14 cellular contexts compared by ENCODE assay signal in genomic region chr3:44469914-44470313, GRCh38. TPM values are rescaled to one million over a fixed set of nuclear protein-coding genes. Genes with fewer than 3 reads are reported as not detected.
DNase-seq lines count a peak whose midpoint lies in the region; ATAC-seq and TF ChIP-seq lines count a peak whose summit lies in the region.
"Had no signal": no experiment of that assay in that cellular context is flagged by ENCODE, and none has a peak within 500 bp of the region (broad histone marks: within the 10 kb centered on the region; RNA-seq: fewer than 3 reads in every experiment).

No MANE protein-coding gene starts in this region.

- H2AFZ ChIP-seq in PC-9 = no peak overlapping the region
- H2AFZ ChIP-seq: GM23248 had no signal

- H4K20me1 ChIP-seq in PC-9 (ENCODE audit: insufficient read depth) = no peaks in the 10 kb centered on the region

- POLR2A ChIA-PET in PC-9 (lab: Charles Lee; ENCODE audit: unreplicated experiment) = no interaction called here
- POLR2A ChIA-PET in CD4-positive, alpha-beta T cell (lab: Charles Lee) = no interaction called here

- CTCF ChIA-PET in PC-9 (lab: Charles Lee) = no interaction called here
- CTCF ChIA-PET in CD4-positive, alpha-beta T cell (lab: Charles Lee) = no interaction called here

- TF ChIP-seq CTCF in CD14-positive monocyte (IDR thresholded peaks at IDR 0.05) (no peak), PC-9 (conservative IDR thresholded peaks at IDR 0.05) (no peak), glutamatergic neuron (IDR thresholded peaks at IDR 0.05; ENCODE audit: partially characterized antibody, unreplicated experiment) (no peak), progenitor cell of endocrine pancreas (IDR thresholded peaks at IDR 0.05; ENCODE audit: unreplicated experiment) (no peak), HFFc6 (IDR thresholded peaks at IDR 0.05) (no peak)
- TF ChIP-seq CTCF in CD4-positive, alpha-beta T cell (IDR thresholded peaks at IDR 0.05) = no peak

- intact Hi-C loops in CD14-positive monocyte (cut with micrococcal nuclease) (no loop called here), PC-9 (cut with micrococcal nuclease; ENCODE audit: unreplicated experiment) (no loop called here)
- intact Hi-C loops in CD4-positive, alpha-beta T cell (cut with DNase I, micrococcal nuclease) = loop anchor here in 1 of 2 experiments (10.0 kb wide), 1 partner anchor 135 kb away; the partner anchor contains the start of gene TCAIM

- H3K27me3 ChIP-seq in PC-9 (ENCODE audit: insufficient read depth, low read depth) = no peaks in the 10 kb centered on the region
- H3K27me3 ChIP-seq in CD4-positive, alpha-beta T cell (ENCODE audit: control insufficient read depth, insufficient read depth, low read length) = no peaks in the 10 kb centered on the region
- H3K27me3 ChIP-seq: BLaER1 had no signal

- H3K9me2 ChIP-seq in PC-9 (ENCODE audit: insufficient read depth) = no peaks in the 10 kb centered on the region

- H3K4me3 Mint-ChIP-seq in CD14-positive monocyte = no peak overlapping the region
- peak overlapping the region; percentile 47 for H3K4me3 Mint-ChIP-seq in glutamatergic neuron (ENCODE audit: unreplicated experiment)
- H3K4me3 Mint-ChIP-seq in progenitor cell of endocrine pancreas (ENCODE audit: low read depth) = no peak overlapping the region
- no peak overlapping the region for H3K4me3 Mint-ChIP-seq in CD4-positive, alpha-beta T cell
- H3K4me3 Mint-ChIP-seq in HFFc6 = no peak overlapping the region
- H3K4me3 Mint-ChIP-seq: CD4-positive, CD25-positive, alpha-beta regulatory T cell; IgD-negative memory B cell had no signal

- peak overlapping the region in 5 of 7 donors; percentile 43 to 85 (median 58) for H3K27ac Mint-ChIP-seq in CD14-positive monocyte
- H3K27ac Mint-ChIP-seq in glutamatergic neuron (ENCODE audit: unreplicated experiment) = peak overlapping the region; percentile 96
- peak overlapping the region; percentile 97 for H3K27ac Mint-ChIP-seq in progenitor cell of endocrine pancreas
- no peak overlapping the region for H3K27ac Mint-ChIP-seq in CD4-positive, alpha-beta T cell
- no peak overlapping the region for H3K27ac Mint-ChIP-seq in HFFc6
- H3K27ac Mint-ChIP-seq: IgD-negative memory B cell had no signal

- no peak for ATAC-seq in GM18870 (IDR thresholded peaks at IDR 0.05; ENCODE audit: unreplicated experiment)
- no peak for ATAC-seq in CD4-positive, alpha-beta T cell (ENCODE audit: poor library complexity)

- peaks cover 19% of the 10 kb centered on the region for H3K79me2 ChIP-seq in PC-9 (ENCODE audit: low read depth)

- no peaks in the 10 kb centered on the region for H3K9me3 ChIP-seq in PC-9 (ENCODE audit: insufficient read depth, low read depth)
- H3K9me3 ChIP-seq in CD4-positive, alpha-beta T cell (ENCODE audit: control insufficient read depth, low read length) = no peaks in the 10 kb centered on the region
- H3K9me3 ChIP-seq: Caco-2 had no signal

- DNase-seq in CD14-positive monocyte (ENCODE audit: low spot score) (no peak), PC-9 (no peak), glutamatergic neuron (no peak), progenitor cell of endocrine pancreas (ENCODE audit: low spot score, unreplicated experiment) (no peak), HFFc6 (no peak)
- no peak for DNase-seq in CD4-positive, alpha-beta T cell
- DNase-seq: 8988T; Caco-2; CD4-positive, CD25-positive, alpha-beta regulatory T cell; GM23248; H7 had no signal

- BruUV-seq in PC-9 (replicated peaks; lab: Mats Ljungman, UMichigan) = no TSS peak

- H3K4me2 ChIP-seq in PC-9 = no peak overlapping the region

- peaks cover 21% of the 10 kb centered on the region for H3K4me1 ChIP-seq in PC-9 (replicated peaks; ENCODE audit: insufficient read depth)

- H3K4me1 Mint-ChIP-seq in CD14-positive monocyte = peaks cover 9% of the 10 kb centered on the region
- H3K4me1 Mint-ChIP-seq in glutamatergic neuron (ENCODE audit: low read depth, unreplicated experiment) = peaks cover 46% of the 10 kb centered on the region
- peaks cover 56% of the 10 kb centered on the region for H3K4me1 Mint-ChIP-seq in progenitor cell of endocrine pancreas (ENCODE audit: low read depth)
- peaks cover 43% of the 10 kb centered on the region for H3K4me1 Mint-ChIP-seq in CD4-positive, alpha-beta T cell (ENCODE audit: low read depth)
- H3K4me1 Mint-ChIP-seq in HFFc6 (ENCODE audit: low read depth) = peaks cover 37% of the 10 kb centered on the region

- peaks cover 10% of the 10 kb centered on the region; the same call in 1 of the 2 replicates for H3F3A ChIP-seq in PC-9 (ENCODE audit: insufficient read depth, low read depth)

- peaks cover 0 to 2% (median 0%) of the 10 kb centered on the region in 3 donors for H3K27me3 Mint-ChIP-seq in CD14-positive monocyte (ENCODE audit: low read depth in 3 of 3)
- no peaks in the 10 kb centered on the region for H3K27me3 Mint-ChIP-seq in glutamatergic neuron (ENCODE audit: unreplicated experiment)
- no peaks in the 10 kb centered on the region for H3K27me3 Mint-ChIP-seq in progenitor cell of endocrine pancreas
- H3K27me3 Mint-ChIP-seq in CD4-positive, alpha-beta T cell = no peaks in the 10 kb centered on the region
- no peaks in the 10 kb centered on the region for H3K27me3 Mint-ChIP-seq in HFFc6 (ENCODE audit: insufficient read depth)
- H3K27me3 Mint-ChIP-seq: CD4-positive, CD25-positive, alpha-beta regulatory T cell; IgD-negative memory B cell had no signal

- H3K36me3 ChIP-seq in PC-9 (ENCODE audit: low read depth) = 0 out of 2 replicates have a peak, but pooled peaks cover 6% of the 10 kb centered on the region

- H3K36me3 Mint-ChIP-seq in CD14-positive monocyte (peaks cover 32 to 48% of the 10 kb centered on the region in 2 donors), glutamatergic neuron (ENCODE audit: unreplicated experiment) (no peaks in the 10 kb centered on the region), progenitor cell of endocrine pancreas (ENCODE audit: insufficient read depth) (peaks cover 17% of the 10 kb centered on the region), HFFc6 (ENCODE audit: low read depth) (peaks cover 24% of the 10 kb centered on the region)
- peaks cover 58% of the 10 kb centered on the region for H3K36me3 Mint-ChIP-seq in CD4-positive, alpha-beta T cell (ENCODE audit: low read depth)

- H3K9me3 Mint-ChIP-seq in CD14-positive monocyte = no peaks in the 10 kb centered on the region
- peaks cover 2% of the 10 kb centered on the region for H3K9me3 Mint-ChIP-seq in glutamatergic neuron (ENCODE audit: unreplicated experiment)
- no peaks in the 10 kb centered on the region for H3K9me3 Mint-ChIP-seq in progenitor cell of endocrine pancreas (ENCODE audit: low read depth)
- H3K9me3 Mint-ChIP-seq in CD4-positive, alpha-beta T cell = no peaks in the 10 kb centered on the region
- H3K9me3 Mint-ChIP-seq in HFFc6 = no peaks in the 10 kb centered on the region
- H3K9me3 Mint-ChIP-seq: CD4-positive, CD25-positive, alpha-beta regulatory T cell; IgD-negative memory B cell had no signal

- no peak overlapping the region for H3K4me3 ChIP-seq in PC-9
- H3K4me3 ChIP-seq: BLaER1, GM23248 had no signal

- peak overlapping the region; percentile 37; the same call in 1 of the 2 replicates for H3K27ac ChIP-seq in PC-9
- no peak overlapping the region for H3K27ac ChIP-seq in CD4-positive, alpha-beta T cell (ENCODE audit: low read depth, low read length)
- H3K27ac ChIP-seq: BLaER1, GM23248 had no signal

RNA-seq across cellular contexts. Expression of gene ZNF445, which starts 7.6 kb away (rescaled TPM):
- 1 to 10 TPM in 1 of 2 donors, under 1 TPM in 1; 0.41 to 1.1 TPM for polyA plus RNA-seq in CD14-positive monocyte
- total RNA-seq in PC-9 (2021) (15.9 and 20.3 TPM in 2 replicates), glutamatergic neuron (ENCODE audit: unreplicated experiment) (66.8 TPM), progenitor cell of endocrine pancreas (62.5 and 64.0 TPM in 2 replicates)
- total RNA-seq in CD4-positive, alpha-beta T cell = 1 to 10 TPM; 6.1 to 6.6 TPM
- 10 to 100 TPM; 11.5 to 13.0 (median 12.5) TPM for total RNA-seq in HFFc6 (2021; fragmentation: NEBNext Ultra II Directional; extraction: Animal tissue kit (Norgen Biotek cat#: 25700))

Comparison
In these comparisons a context has a peak if more than half of its experiments do, and no peak if none do; other contexts are left out.
1. H3K27ac Mint-ChIP-seq: peak in CD14-positive monocyte (5 of 7), glutamatergic neuron (single experiment) and progenitor cell of endocrine pancreas (single experiment); none in CD4-positive, alpha-beta T cell (single experiment) and HFFc6 (single experiment).